ENCODE assay signal across 1 cellular context in genomic region chr5:109689740-109690455, GRCh38.
A peak's percentile ranks its signal among the peaks of the same experiment; 100 is the strongest.
TF ChIP-seq lines count a peak whose summit lies in the region.

MAN2A1 (plus strand) TSS chr5:109689927; CDS start chr5:109690418, 491 bp downstream.

TF ChIP-seq in K562, 482 proteins besides CTCF, POLR2A, EP300 and RAD21 (continued from another document):
- TF ChIP-seq ERF (CRISPR knock-in tag; IDR thresholded peaks at IDR 0.05) = 0 out of 2 replicates have a peak, but pooled peaks have one; percentile 22
- 0 out of 2 replicates have a peak, but pooled peaks have one; percentile 8 for TF ChIP-seq FOXK1 (CRISPR knock-in tag; IDR thresholded peaks at IDR 0.05; ENCODE audit: borderline replicate concordance)
- no peak for TF ChIP-seq THRAP3 (IDR thresholded peaks at IDR 0.05; ENCODE audit: borderline replicate concordance)
- TF ChIP-seq E2F8 (IDR thresholded peaks at IDR 0.05; ENCODE audit: low read depth, partially characterized antibody) = no peak
- 0 out of 2 replicates have a peak, but pooled peaks have one; percentile 21 for TF ChIP-seq CREM (IDR thresholded peaks at IDR 0.05; ENCODE audit: low read depth)
- TF ChIP-seq SPI1 (IDR thresholded peaks at IDR 0.05; ENCODE audit: borderline replicate concordance, low read depth, low read length) = 0 out of 2 replicates have a peak, but pooled peaks have one; percentile 21
- TF ChIP-seq L3MBTL2 (IDR thresholded peaks at IDR 0.05) = peak; percentile 22
- no peak for TF ChIP-seq DNMT1 (IDR thresholded peaks at IDR 0.05)
- TF ChIP-seq TAF1 (IDR thresholded peaks at IDR 0.05; ENCODE audit: control insufficient read depth, extremely low read depth, insufficient read depth, low read length, severe bottlenecking) = peak; percentile 50
- 0 out of 2 replicates have a peak, but pooled peaks have one; percentile 5 for TF ChIP-seq NFIC (IDR thresholded peaks at IDR 0.05)
- 0 out of 4 replicates have a peak, but pooled peaks of 1 of the 2 experiments have one; percentile 62 for TF ChIP-seq ZNF639 (CRISPR knock-in tag; conservative IDR thresholded peaks at IDR 0.05 in 1 of 2, IDR thresholded peaks at IDR 0.05 in 1 of 2)
- TF ChIP-seq ZNF696 (CRISPR knock-in tag; conservative IDR thresholded peaks at IDR 0.05) = no peak
- peak; percentile 51; the same call in 1 of the 2 replicates for TF ChIP-seq RB1 (IDR thresholded peaks at IDR 0.05; ENCODE audit: low read depth)
- peak; percentile 89 for TF ChIP-seq U2AF1 (optimal IDR thresholded peaks at IDR 0.05; ENCODE audit: low read depth, low read length)
- peak; percentile 27; the same call in 1 of the 2 replicates for TF ChIP-seq NCOR1 (IDR thresholded peaks at IDR 0.05)
- peak; percentile 18 for TF ChIP-seq PHF20 (IDR thresholded peaks at IDR 0.05; ENCODE audit: partially characterized antibody)
- 0 out of 2 replicates have a peak, but pooled peaks have one; percentile 39 for TF ChIP-seq E2F1 (CRISPR knock-in tag; IDR thresholded peaks at IDR 0.05)
- TF ChIP-seq, protein P1, sequence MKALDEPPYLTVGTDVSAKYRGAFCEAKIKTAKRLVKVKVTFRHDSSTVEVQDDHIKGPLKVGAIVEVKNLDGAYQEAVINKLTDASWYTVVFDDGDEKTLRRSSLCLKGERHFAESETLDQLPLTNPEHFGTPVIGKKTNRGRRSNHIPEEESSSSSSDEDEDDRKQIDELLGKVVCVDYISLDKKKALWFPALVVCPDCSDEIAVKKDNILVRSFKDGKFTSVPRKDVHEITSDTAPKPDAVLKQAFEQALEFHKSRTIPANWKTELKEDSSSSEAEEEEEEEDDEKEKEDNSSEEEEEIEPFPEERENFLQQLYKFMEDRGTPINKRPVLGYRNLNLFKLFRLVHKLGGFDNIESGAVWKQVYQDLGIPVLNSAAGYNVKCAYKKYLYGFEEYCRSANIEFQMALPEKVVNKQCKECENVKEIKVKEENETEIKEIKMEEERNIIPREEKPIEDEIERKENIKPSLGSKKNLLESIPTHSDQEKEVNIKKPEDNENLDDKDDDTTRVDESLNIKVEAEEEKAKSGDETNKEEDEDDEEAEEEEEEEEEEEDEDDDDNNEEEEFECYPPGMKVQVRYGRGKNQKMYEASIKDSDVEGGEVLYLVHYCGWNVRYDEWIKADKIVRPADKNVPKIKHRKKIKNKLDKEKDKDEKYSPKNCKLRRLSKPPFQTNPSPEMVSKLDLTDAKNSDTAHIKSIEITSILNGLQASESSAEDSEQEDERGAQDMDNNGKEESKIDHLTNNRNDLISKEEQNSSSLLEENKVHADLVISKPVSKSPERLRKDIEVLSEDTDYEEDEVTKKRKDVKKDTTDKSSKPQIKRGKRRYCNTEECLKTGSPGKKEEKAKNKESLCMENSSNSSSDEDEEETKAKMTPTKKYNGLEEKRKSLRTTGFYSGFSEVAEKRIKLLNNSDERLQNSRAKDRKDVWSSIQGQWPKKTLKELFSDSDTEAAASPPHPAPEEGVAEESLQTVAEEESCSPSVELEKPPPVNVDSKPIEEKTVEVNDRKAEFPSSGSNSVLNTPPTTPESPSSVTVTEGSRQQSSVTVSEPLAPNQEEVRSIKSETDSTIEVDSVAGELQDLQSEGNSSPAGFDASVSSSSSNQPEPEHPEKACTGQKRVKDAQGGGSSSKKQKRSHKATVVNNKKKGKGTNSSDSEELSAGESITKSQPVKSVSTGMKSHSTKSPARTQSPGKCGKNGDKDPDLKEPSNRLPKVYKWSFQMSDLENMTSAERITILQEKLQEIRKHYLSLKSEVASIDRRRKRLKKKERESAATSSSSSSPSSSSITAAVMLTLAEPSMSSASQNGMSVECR (CRISPR knock-in tag; IDR thresholded peaks at IDR 0.05) = peak; percentile 76
- TF ChIP-seq THRB (CRISPR knock-in tag; conservative IDR thresholded peaks at IDR 0.05) = 0 out of 2 replicates have a peak, but pooled peaks have one; percentile 16
- TF ChIP-seq ZNF12 (CRISPR knock-in tag; IDR thresholded peaks at IDR 0.05) = 0 out of 2 replicates have a peak, but pooled peaks have one; percentile 45
- TF ChIP-seq HDAC8 (tag; IDR thresholded peaks at IDR 0.05) = no peak
- TF ChIP-seq MTF1 (CRISPR knock-in tag; IDR thresholded peaks at IDR 0.05; ENCODE audit: borderline replicate concordance) = no peak
- TF ChIP-seq NELFE (IDR thresholded peaks at IDR 0.05; ENCODE audit: insufficient read depth, insufficient read length) = no peak
- peak; percentile 34 to 59; a peak in 3 of 4 replicates for TF ChIP-seq NRF1 (conservative IDR thresholded peaks at IDR 0.05 in 1 of 2, IDR thresholded peaks at IDR 0.05 in 1 of 2)
- TF ChIP-seq HDAC3 (IDR thresholded peaks at IDR 0.05; ENCODE audit: borderline replicate concordance, partially characterized antibody) = no peak
- peak; percentile 77 for TF ChIP-seq CHD1 (IDR thresholded peaks at IDR 0.05; ENCODE audit: low read length)
- no peak for TF ChIP-seq ETV5 (CRISPR knock-in tag; IDR thresholded peaks at IDR 0.05; ENCODE audit: low read depth)
- no peak; the same call in 1 of the 2 replicates for TF ChIP-seq GMEB1 (CRISPR knock-in tag; IDR thresholded peaks at IDR 0.05)
- peak; percentile 63; the same call in 1 of the 2 replicates for TF ChIP-seq RBFOX2 (IDR thresholded peaks at IDR 0.05; ENCODE audit: low read depth, low read length)
- TF ChIP-seq VEZF1 (CRISPR knock-in tag; IDR thresholded peaks at IDR 0.05) = peak; percentile 69
- peak; percentile 51; the same call in 1 of the 2 replicates for TF ChIP-seq ZNF232 (CRISPR knock-in tag; IDR thresholded peaks at IDR 0.05)
- peak; percentile 76 for TF ChIP-seq POLR2G (IDR thresholded peaks at IDR 0.05; ENCODE audit: low read depth, low read length)
- peak; percentile 85 to 89; a peak in 3 of 4 replicates for TF ChIP-seq UBTF (IDR thresholded peaks at IDR 0.05; ENCODE audit: borderline replicate concordance in 1 of 2, low read depth in 2 of 2, low read length in 2 of 2)
- TF ChIP-seq FIP1L1 (IDR thresholded peaks at IDR 0.05; ENCODE audit: low read depth, low read length, poor library complexity, severe bottlenecking) = peak; percentile 87
- TF ChIP-seq PHF8 (IDR thresholded peaks at IDR 0.05; ENCODE audit: borderline replicate concordance, low read length) = peak; percentile 27; the same call in 1 of the 2 replicates
- peak; percentile 37; the same call in 1 of the 2 replicates for TF ChIP-seq GABPB1 (CRISPR knock-in tag; IDR thresholded peaks at IDR 0.05)
- peak; percentile 52 for TF ChIP-seq POLR2AphosphoS5 (IDR thresholded peaks at IDR 0.05; ENCODE audit: control insufficient read depth, insufficient read depth, low read depth, low read length)
- TF ChIP-seq C11orf30 (IDR thresholded peaks at IDR 0.05; ENCODE audit: low read depth) = no peak
- TF ChIP-seq RBM15 (IDR thresholded peaks at IDR 0.05; ENCODE audit: insufficient read depth, low read length) = 0 out of 2 replicates have a peak, but pooled peaks have one; percentile 80
- peak; percentile 33; the same call in 1 of the 2 replicates for TF ChIP-seq EP400 (IDR thresholded peaks at IDR 0.05)
- TF ChIP-seq EGR1 (conservative IDR thresholded peaks at IDR 0.05) = peak; percentile 49
- TF ChIP-seq PRPF4 (IDR thresholded peaks at IDR 0.05; ENCODE audit: insufficient read depth, low read depth, low read length, poor library complexity, severe bottlenecking) = peak; percentile 27
- 0 out of 2 replicates have a peak, but pooled peaks have one; percentile 37 for TF ChIP-seq ZNF830 (CRISPR knock-in tag; IDR thresholded peaks at IDR 0.05)
- peak; percentile 39; the same call in 1 of the 2 replicates for TF ChIP-seq GABPA (tag; conservative IDR thresholded peaks at IDR 0.05; ENCODE audit: low read depth)
